In the genomic region with DNA sequence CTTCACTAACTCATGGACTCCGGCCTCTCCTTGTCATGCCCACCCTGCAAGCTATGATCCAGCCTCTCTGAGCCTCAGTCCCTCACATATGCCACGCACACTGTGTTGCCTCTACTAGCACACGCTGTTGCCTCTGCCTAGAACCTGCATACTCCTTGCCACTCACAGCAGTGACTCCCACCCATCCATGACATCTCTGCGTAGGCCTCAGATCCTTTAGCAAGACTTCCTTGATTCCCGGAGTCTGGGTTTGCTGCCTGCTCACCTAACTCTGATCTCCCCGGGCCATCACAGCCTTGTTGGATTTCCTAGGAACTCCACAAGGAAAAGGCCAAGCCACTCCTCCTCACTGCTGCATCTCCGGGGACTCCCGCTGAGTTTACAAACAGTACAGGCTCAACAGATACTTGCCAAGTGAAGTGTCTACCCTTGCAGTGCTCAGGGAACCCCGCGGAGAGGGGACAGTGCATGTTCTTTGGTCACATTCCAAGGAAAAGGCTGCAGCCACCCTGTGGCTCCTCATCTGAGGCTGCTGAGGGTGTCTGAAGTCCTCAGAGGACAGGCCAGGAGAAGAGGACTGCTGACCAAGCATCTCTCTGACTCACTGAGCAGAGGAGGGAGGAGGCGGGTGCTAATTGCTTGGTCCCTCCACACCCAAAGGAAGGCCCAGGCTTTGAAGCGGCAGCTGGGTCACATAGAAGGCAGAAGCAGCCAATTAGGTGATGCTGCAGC, we compare ENCODE assay signal across 13 cellular contexts. TPM values are rescaled to one million over a fixed set of nuclear protein-coding genes. Genes with fewer than 3 reads are reported as not detected.
DNase-seq lines count a peak whose midpoint lies in the region; ATAC-seq and TF ChIP-seq lines count a peak whose summit lies in the region.
"Had no signal": no experiment of that assay in that cellular context is flagged by ENCODE, and none has a peak within 500 bp of the region (broad histone marks: within the 10 kb centered on the region; RNA-seq: fewer than 3 reads in every experiment).

No MANE protein-coding gene starts in this region.

- intact Hi-C loops in colonic mucosa (cut with DNase I) = no loop called here

- ATAC-seq in GM18520 (IDR thresholded peaks at IDR 0.05; ENCODE audit: unreplicated experiment) = no peak
- ATAC-seq: activated CD8-positive, alpha-beta T cell treated with anti-CD3 and anti-CD28 coated beads, Interleukin-2, amount 10 ng/mL, durations not matched to agents 7 days and 5 days had no signal

- no peak overlapping the region for H3K4me2 ChIP-seq in neural progenitor cell

- H2AFZ ChIP-seq in neural progenitor cell (replicated peaks) = peak overlapping the region; percentile 24

- H3K9ac ChIP-seq in colonic mucosa (ENCODE audit: low read depth in 2 of 2, low read length in 2 of 2) (no peak overlapping the region), neural progenitor cell (no peak overlapping the region)

- no peaks in the 10 kb centered on the region for H3K9me3 Mint-ChIP-seq in neural progenitor cell
- H3K9me3 Mint-ChIP-seq: CD8-positive, alpha-beta memory T cell had no signal

- H3K4me3 ChIP-seq in colonic mucosa (no peak overlapping the region), neural progenitor cell (no peak overlapping the region)

- no peaks in the 10 kb centered on the region for H3F3A ChIP-seq in neural progenitor cell (ENCODE audit: low read depth)

- peaks cover 48% of the 10 kb centered on the region for H3K4me1 Mint-ChIP-seq in neural progenitor cell

- H3K36me3 ChIP-seq in colonic mucosa (no peaks in the 10 kb centered on the region), neural progenitor cell (no peaks in the 10 kb centered on the region)

- H4K20me1 ChIP-seq in neural progenitor cell (ENCODE audit: low read depth) = no peaks in the 10 kb centered on the region

- H3K4me3 Mint-ChIP-seq in neural progenitor cell = peak overlapping the region; percentile 3
- H3K4me3 Mint-ChIP-seq: activated CD8-positive, alpha-beta T cell treated with anti-CD3 and anti-CD28 coated beads, Interleukin-2, amount 10 ng/mL, durations not matched to agents 7 days and 5 days; activated naive CD8-positive, alpha-beta T cell; CD8-positive, alpha-beta memory T cell had no signal

- DNase-seq in Daoy (ENCODE audit: low read depth) (peak; percentile 57), NCI-H146 (lab: John Stamatoyannopoulos, UW) (peak; percentile 51), colonic mucosa (peak; percentile 27), neural progenitor cell (ENCODE audit: low spot score) (peak; percentile 32), KG1 (lab: John Stamatoyannopoulos, UW) (no peak), foreskin melanocyte (no peak)
- no peak for DNase-seq in effector CD8-positive, alpha-beta T cell (lab: John Stamatoyannopoulos, UW)
- DNase-seq: activated CD8-positive, alpha-beta T cell treated with anti-CD3 and anti-CD28 coated beads, Interleukin-2, amount 10 ng/mL, durations not matched to agents 7 days and 5 days; CD8-positive, alpha-beta memory T cell; stimulated activated CD4-positive, alpha-beta T cell treated with anti-CD3 and anti-CD28 coated beads, Interleukin-4, amount 100 ng/mL, for 4 hours; T-helper 1 cell had no signal

- TF ChIP-seq CTCF in colonic mucosa (IDR thresholded peaks at IDR 0.05) (no peak), neural progenitor cell (IDR thresholded peaks at IDR 0.05) (no peak)

- peaks cover 2% of the 10 kb centered on the region for H3K27me3 Mint-ChIP-seq in neural progenitor cell (ENCODE audit: insufficient read depth, low read depth)

- H3K27ac Mint-ChIP-seq in neural progenitor cell = peak overlapping the region; percentile 85
- H3K27ac Mint-ChIP-seq: activated CD8-positive, alpha-beta T cell treated with anti-CD3 and anti-CD28 coated beads, Interleukin-2, amount 10 ng/mL, durations not matched to agents 7 days and 5 days; activated naive CD8-positive, alpha-beta T cell; CD8-positive, alpha-beta memory T cell had no signal

- H3K27me3 ChIP-seq in colonic mucosa (no peaks in the 10 kb centered on the region), neural progenitor cell (no peaks in the 10 kb centered on the region)

- H3K4me1 ChIP-seq in colonic mucosa (no peaks in the 10 kb centered on the region), neural progenitor cell (peaks cover 34% of the 10 kb centered on the region)

- no peaks in the 10 kb centered on the region for H3K36me3 Mint-ChIP-seq in neural progenitor cell
- H3K36me3 Mint-ChIP-seq: activated naive CD8-positive, alpha-beta T cell; CD8-positive, alpha-beta memory T cell had no signal

- no peaks in the 10 kb centered on the region for H3K79me2 ChIP-seq in neural progenitor cell (ENCODE audit: low read depth)

- H3K27ac ChIP-seq in colonic mucosa = no peak overlapping the region
- H3K27ac ChIP-seq in neural progenitor cell = no peak overlapping the region

- no peaks in the 10 kb centered on the region for H3K9me3 ChIP-seq in colonic mucosa
- H3K9me3 ChIP-seq in neural progenitor cell (ENCODE audit: low read depth) = no peaks in the 10 kb centered on the region

RNA-seq across cellular contexts. Expression of a gene that starts 42.4 kb away (rescaled TPM):
- 1.8 and 2.1 TPM in 2 replicates for total RNA-seq in Daoy (2014; rRNA removed; shearing (Covaris generic))
- total RNA-seq in colonic mucosa = 10 to 100 TPM; 21.3 to 45.3 TPM
- 9.6 and 18.1 TPM in 2 replicates for total RNA-seq in neural progenitor cell (ENCODE audit: low replicate concordance)

Comparison
In these comparisons a context has a peak if more than half of its experiments do, and no peak if none do; other contexts are left out.
1. DNase-seq: peak in Daoy (single experiment), NCI-H146 (single experiment), colonic mucosa (single experiment) and neural progenitor cell (single experiment); none in KG1 (single experiment), foreskin melanocyte (single experiment) and effector CD8-positive, alpha-beta T cell (single experiment).